26 cellular contexts compared by ENCODE assay signal in genomic region chr6:143376861-143377260, GRCh38.
"Had no signal": no experiment of that assay in that cellular context is flagged by ENCODE, and none has a peak within 500 bp of the region (broad histone marks: within the 10 kb centered on the region; RNA-seq: fewer than 3 reads in every experiment).

No MANE protein-coding gene starts in this region.

- DNase-seq: dermis blood vessel endothelial cell; dorsolateral prefrontal cortex; effector CD4-positive, alpha-beta T cell; effector memory CD4-positive, alpha-beta T cell; heart left ventricle; hypothalamus; immature natural killer cell; islet precursor cell; kidney; kidney glomerular epithelial cell; left colon; left ventricle myocardium inferior; lower lobe of right lung; mesenchymal stem cell; mucosa of descending colon; naive B cell; naive thymus-derived CD8-positive, alpha-beta T cell had no signal

- H3K4me3 ChIP-seq: coronary artery, dorsolateral prefrontal cortex, esophagus muscularis mucosa, gastroesophageal sphincter, heart left ventricle, hepatocyte, left ventricle myocardium inferior, lower lobe of right lung, mucosa of descending colon had no signal

- ATAC-seq: foreskin keratinocyte; gastroesophageal sphincter; heart left ventricle; left colon; left lobe of liver; lower lobe of right lung; mucosa of descending colon; naive thymus-derived CD8-positive, alpha-beta T cell had no signal

- H3K27ac ChIP-seq: coronary artery, dorsolateral prefrontal cortex, esophagus muscularis mucosa, foreskin keratinocyte, gastroesophageal sphincter, heart left ventricle, hepatocyte, left ventricle myocardium inferior, lower lobe of right lung had no signal

- H3K4me2 ChIP-seq: hepatocyte had no signal

- H3K4me3 Mint-ChIP-seq: immature natural killer cell; mesothelial cell of epicardium; naive B cell; naive thymus-derived CD8-positive, alpha-beta T cell had no signal

- H2AFZ ChIP-seq: hepatocyte had no signal

- H3K36me3 ChIP-seq: esophagus muscularis mucosa, gastroesophageal sphincter, heart left ventricle, left ventricle myocardium inferior, lower lobe of right lung had no signal

- H3K27ac Mint-ChIP-seq: immature natural killer cell; mesothelial cell of epicardium; naive thymus-derived CD8-positive, alpha-beta T cell had no signal

- FAIRE-seq: endothelial cell of umbilical vein, frontal cortex, kidney had no signal

- H3K27me3 ChIP-seq: dorsolateral prefrontal cortex, esophagus muscularis mucosa, foreskin keratinocyte, gastroesophageal sphincter, heart left ventricle, hepatocyte had no signal

- H3K9me3 ChIP-seq: esophagus muscularis mucosa, gastroesophageal sphincter, heart left ventricle, left ventricle myocardium inferior, lower lobe of right lung, mucosa of descending colon had no signal

- H3K4me1 Mint-ChIP-seq: mesothelial cell of epicardium; naive B cell; naive thymus-derived CD8-positive, alpha-beta T cell had no signal

- H3K4me1 ChIP-seq: esophagus muscularis mucosa, foreskin keratinocyte, gastroesophageal sphincter, heart left ventricle, left ventricle myocardium inferior, lower lobe of right lung had no signal

- H3K79me2 ChIP-seq: hepatocyte had no signal

- H3K36me3 Mint-ChIP-seq: immature natural killer cell, mesothelial cell of epicardium, naive B cell had no signal
